In genomic region chr11:67382481-67383136, GRCh38 we compare ENCODE assay signal across 8 cellular contexts. TPM values are rescaled to one million over a fixed set of nuclear protein-coding genes. Genes with fewer than 3 reads are reported as not detected.
DNase-seq lines count a peak whose midpoint lies in the region; ATAC-seq and TF ChIP-seq lines count a peak whose summit lies in the region.

No MANE protein-coding gene starts in this region.

- CTCF ChIA-PET in activated CD8-positive, alpha-beta T cell treated with anti-CD3 and anti-CD28 coated beads, Interleukin-2, amount 10 ng/mL, durations not matched to agents 7 days and 5 days (lab: Charles Lee): interaction anchor here (0.6 to 31.4 kb wide), 31 partner anchors 10 to 327 kb away, joined by 3 to 998 read pairs (median 4); partner anchors contain the start of genes CLCF1, PITPNM1, POLD4 and PPP1CA

- H3K27ac Mint-ChIP-seq in activated CD8-positive, alpha-beta T cell treated with anti-CD3 and anti-CD28 coated beads, Interleukin-2, amount 10 ng/mL, durations not matched to agents 7 days and 5 days: no peak overlapping the region
- H3K27ac Mint-ChIP-seq in mesothelial cell of epicardium: no peak overlapping the region

- H3K9me3 Mint-ChIP-seq in activated CD8-positive, alpha-beta T cell treated with anti-CD3 and anti-CD28 coated beads, Interleukin-2, amount 10 ng/mL, durations not matched to agents 7 days and 5 days (ENCODE audit: insufficient read depth): no peaks in the 10 kb centered on the region
- H3K9me3 Mint-ChIP-seq in mesothelial cell of epicardium: no peaks in the 10 kb centered on the region

- H3K4me3 Mint-ChIP-seq in activated CD8-positive, alpha-beta T cell treated with anti-CD3 and anti-CD28 coated beads, Interleukin-2, amount 10 ng/mL, durations not matched to agents 7 days and 5 days: no peak overlapping the region
- H3K4me3 Mint-ChIP-seq in mesothelial cell of epicardium: no peak overlapping the region

- H3K4me1 Mint-ChIP-seq in activated CD8-positive, alpha-beta T cell treated with anti-CD3 and anti-CD28 coated beads, Interleukin-2, amount 10 ng/mL, durations not matched to agents 7 days and 5 days (ENCODE audit: low read depth): peaks cover 7% of the 10 kb centered on the region
- peaks cover 17% of the 10 kb centered on the region for H3K4me1 Mint-ChIP-seq in mesothelial cell of epicardium

- peaks cover 4% of the 10 kb centered on the region for H3K4me1 ChIP-seq in effector memory CD4-positive, alpha-beta T cell (ENCODE audit: control insufficient read depth, insufficient read depth, low read length, poor library complexity, severe bottlenecking)

- H3K27me3 ChIP-seq in effector memory CD4-positive, alpha-beta T cell (replicated peaks; ENCODE audit: control insufficient read depth, insufficient read depth, low read length, poor library complexity, severe bottlenecking): no peaks in the 10 kb centered on the region

- H3K27me3 Mint-ChIP-seq in activated CD8-positive, alpha-beta T cell treated with anti-CD3 and anti-CD28 coated beads, Interleukin-2, amount 10 ng/mL, durations not matched to agents 7 days and 5 days (ENCODE audit: low read depth): peaks cover 19% of the 10 kb centered on the region
- H3K27me3 Mint-ChIP-seq in mesothelial cell of epicardium (ENCODE audit: low read depth): peaks cover 14% of the 10 kb centered on the region

- H3K9me3 ChIP-seq in effector memory CD4-positive, alpha-beta T cell (ENCODE audit: control insufficient read depth, low read length): no peaks in the 10 kb centered on the region

- peak; percentile 59 for ATAC-seq in HG02678 (IDR thresholded peaks at IDR 0.05; ENCODE audit: unreplicated experiment)
- peak; percentile 97 for ATAC-seq in activated CD8-positive, alpha-beta T cell treated with anti-CD3 and anti-CD28 coated beads, Interleukin-2, amount 10 ng/mL, durations not matched to agents 7 days and 5 days
- ATAC-seq in HG02938 (IDR thresholded peaks at IDR 0.05; ENCODE audit: unreplicated experiment): no peak

- DNase-seq in DMS53 (lab: John Stamatoyannopoulos, UW) (peak; percentile 86), NCI-H82 treated with DMSO at 0.1 percent for 48 hours (lab: John Stamatoyannopoulos, UW; ENCODE audit: unreplicated experiment) (peak; percentile 29), mesothelial cell of epicardium (ENCODE audit: low spot score in 2 of 2, unreplicated experiment in 2 of 2) (peak; percentile 62 to 86)
- peak; percentile 90 for DNase-seq in activated CD8-positive, alpha-beta T cell treated with anti-CD3 and anti-CD28 coated beads, Interleukin-2, amount 10 ng/mL, durations not matched to agents 7 days and 5 days
- peak; percentile 68 to 78 (median 73) for DNase-seq in effector memory CD4-positive, alpha-beta T cell
- peak; percentile 72 for DNase-seq in stimulated activated CD8-positive, alpha-beta memory T cell treated with anti-CD3 and anti-CD28 coated beads, Interleukin-4, amount 100 ng/mL, for 24 hours (ENCODE audit: low read depth)

- no peak overlapping the region for H3K4me3 ChIP-seq in effector memory CD4-positive, alpha-beta T cell (ENCODE audit: insufficient read depth, low read depth, low read length, poor library complexity, severe bottlenecking)

- H3K36me3 Mint-ChIP-seq in activated CD8-positive, alpha-beta T cell treated with anti-CD3 and anti-CD28 coated beads, Interleukin-2, amount 10 ng/mL, durations not matched to agents 7 days and 5 days (ENCODE audit: low read depth): no peaks in the 10 kb centered on the region
- H3K36me3 Mint-ChIP-seq in mesothelial cell of epicardium: no peaks in the 10 kb centered on the region

- TF ChIP-seq CTCF in mesothelial cell of epicardium (IDR thresholded peaks at IDR 0.05; ENCODE audit: unreplicated experiment): peak; percentile 84

- POLR2A ChIA-PET in activated CD8-positive, alpha-beta T cell treated with anti-CD3 and anti-CD28 coated beads, Interleukin-2, amount 10 ng/mL, durations not matched to agents 7 days and 5 days (lab: Charles Lee): interaction anchor here (1.0 to 3.5 kb wide), 5 partner anchors 17 to 37 kb away, joined by 3 to 24 read pairs (median 8); partner anchors contain the start of gene POLD4

- H3K27ac ChIP-seq in effector memory CD4-positive, alpha-beta T cell (ENCODE audit: insufficient read depth, low read length, poor library complexity, severe bottlenecking): no peak overlapping the region

- no peaks in the 10 kb centered on the region for H3K36me3 ChIP-seq in effector memory CD4-positive, alpha-beta T cell (ENCODE audit: control insufficient read depth, insufficient read depth, low read length)

RNA-seq across cellular contexts. Expression of gene RAD9A, which starts 9.2 kb away (rescaled TPM):
- 10 to 100 TPM; 59.5 to 60.4 TPM for total RNA-seq in activated CD8-positive, alpha-beta T cell treated with anti-CD3 and anti-CD28 coated beads, Interleukin-2, amount 10 ng/mL, durations not matched to agents 7 days and 5 days
- total RNA-seq in mesothelial cell of epicardium: 44.7 to 48.8 TPM (median 48.7 TPM) in 3 replicates

RNA-seq across cellular contexts. Expression of gene CLCF1, which starts 9.2 kb away (rescaled TPM):
- under 1 TPM; 0.29 to 0.50 TPM for total RNA-seq in activated CD8-positive, alpha-beta T cell treated with anti-CD3 and anti-CD28 coated beads, Interleukin-2, amount 10 ng/mL, durations not matched to agents 7 days and 5 days
- 5.9 to 6.3 TPM (median 6.1 TPM) in 3 replicates for total RNA-seq in mesothelial cell of epicardium

RNA-seq across cellular contexts. Expression of gene PPP1CA, which starts 19.0 kb away (rescaled TPM):
- 100 to 1,000 TPM; 429 to 434 TPM for total RNA-seq in activated CD8-positive, alpha-beta T cell treated with anti-CD3 and anti-CD28 coated beads, Interleukin-2, amount 10 ng/mL, durations not matched to agents 7 days and 5 days
- 103 to 107 TPM (median 103 TPM) in 3 replicates for total RNA-seq in mesothelial cell of epicardium

RNA-seq across cellular contexts. Expression of gene TBC1D10C, which starts 21.3 kb away (rescaled TPM):
- 100 to 1,000 TPM; 345 to 352 TPM for total RNA-seq in activated CD8-positive, alpha-beta T cell treated with anti-CD3 and anti-CD28 coated beads, Interleukin-2, amount 10 ng/mL, durations not matched to agents 7 days and 5 days
- 0.41 to 0.82 TPM (median 0.74 TPM) in 3 replicates for total RNA-seq in mesothelial cell of epicardium

RNA-seq across cellular contexts. Expression of gene POLD4, which starts 29.3 kb away (rescaled TPM):
- 10 to 100 TPM; 53.2 to 56.7 TPM for total RNA-seq in activated CD8-positive, alpha-beta T cell treated with anti-CD3 and anti-CD28 coated beads, Interleukin-2, amount 10 ng/mL, durations not matched to agents 7 days and 5 days
- total RNA-seq in mesothelial cell of epicardium: 32.0 to 37.9 TPM (median 32.2 TPM) in 3 replicates

Comparison
In these comparisons a context has a peak if more than half of its experiments do, and no peak if none do; other contexts are left out.
1. DNase-seq: peak in every context shown above with its lines; median percentile 90 in activated CD8-positive, alpha-beta T cell treated with anti-CD3 and anti-CD28 coated beads, Interleukin-2, amount 10 ng/mL, durations not matched to agents 7 days and 5 days; 86 in DMS53; 74 in mesothelial cell of epicardium; 73 in effector memory CD4-positive, alpha-beta T cell; 72 in stimulated activated CD8-positive, alpha-beta memory T cell treated with anti-CD3 and anti-CD28 coated beads, Interleukin-4, amount 100 ng/mL, for 24 hours; 29 in NCI-H82 treated with DMSO at 0.1 percent for 48 hours.